Comparison of ENCODE assay signal across 8 cellular contexts in genomic region chr14:60980811-60981625, GRCh38. TPM values are rescaled to one million over a fixed set of nuclear protein-coding genes. Genes with fewer than 3 reads are reported as not detected.
DNase-seq lines count a peak whose midpoint lies in the region; ATAC-seq and TF ChIP-seq lines count a peak whose summit lies in the region.

Gene SLC38A6, plus strand, starts transcription at chr14:60981245. Its CDS starts 33 bp downstream, at chr14:60981278.
Gene TRMT5, minus strand, starts transcription at chr14:60981079. Its CDS starts 106 bp downstream, at chr14:60980973.

- peak within 1 kb of the TSS; percentile 5 for H2AFZ ChIP-seq in H9 (ENCODE audit: low read length)

- no peaks in the 10 kb centered on the region for H4K20me1 ChIP-seq in H9 (ENCODE audit: control insufficient read depth, insufficient read depth, insufficient read length)

- H3K18ac ChIP-seq in H9 (ENCODE audit: insufficient read length, low read depth, low read length): peak within 1 kb of the TSS; percentile 95

- peaks cover 6% of the 10 kb centered on the region; the same call in 1 of the 2 replicates for H3K79me2 ChIP-seq in H9 (ENCODE audit: insufficient read depth, low read length)

- H2BK12ac ChIP-seq in H9 (ENCODE audit: insufficient read length, low read depth, low read length): no peak within 1 kb of the TSS

- H3K27me3 Mint-ChIP-seq in H9 (ENCODE audit: low read depth) (no peaks in the 10 kb centered on the region), nephron progenitor cell (ENCODE audit: low read depth, poor library complexity) (no peaks in the 10 kb centered on the region)

- H2BK120ac ChIP-seq in H9 (ENCODE audit: low read depth, low read length, poor library complexity, severe bottlenecking): no peak within 1 kb of the TSS

- peaks cover 55% of the 10 kb centered on the region for H3K36me3 ChIP-seq in RWPE2 (ENCODE audit: low read depth)

- no peak within 1 kb of the TSS for H4K91ac ChIP-seq in H9 (ENCODE audit: insufficient read length, low read depth, low read length)

- peak; percentile 94 for DNase-seq in G401 (ENCODE audit: low spot score)
- peak; percentile 97 for DNase-seq in H9
- peak; percentile 95 for DNase-seq in M059J (ENCODE audit: low read depth)
- DNase-seq in RWPE2 (ENCODE audit: low spot score): peak; percentile 96
- peak; percentile 84 for DNase-seq in activated effector memory CD4-positive, alpha-beta T cell treated with Interleukin-2 at 50 U/mL for 16 hours
- DNase-seq in fibroblast of villous mesenchyme (ENCODE audit: low read depth): peak; percentile 98
- DNase-seq in nephron progenitor cell: peak; percentile 88
- peak; percentile 91 for DNase-seq in stimulated activated naive CD8-positive, alpha-beta T cell treated with anti-CD3 and anti-CD28 coated beads, Interleukin-15, Interleukin-2, amounts not matched to agents 100 U/mL and 50 U/mL, for 24 hours

- no peak within 1 kb of the TSS for H3K23ac ChIP-seq in H9 (ENCODE audit: insufficient read length, low read depth, low read length)

- H2BK20ac ChIP-seq in H9 (ENCODE audit: low read depth, low read length, poor library complexity, severe bottlenecking): no peak within 1 kb of the TSS

- no peak within 1 kb of the TSS for H4K8ac ChIP-seq in H9 (replicated peaks; ENCODE audit: insufficient read length, low read depth, low read length)

- no peaks in the 10 kb centered on the region for H3K9me3 ChIP-seq in H9 (ENCODE audit: control insufficient read depth, low read depth, low read length)
- H3K9me3 ChIP-seq in RWPE2 (ENCODE audit: severe bottlenecking): no peaks in the 10 kb centered on the region

- H3K4ac ChIP-seq in H9 (ENCODE audit: low read depth, low read length): no peak within 1 kb of the TSS

- H2BK15ac ChIP-seq in H9 (ENCODE audit: low read depth, low read length): no peak within 1 kb of the TSS

- peak within 1 kb of the TSS; percentile 96 for H3K14ac ChIP-seq in H9 (ENCODE audit: insufficient read depth, low read length)

- TF ChIP-seq CTCF in H9 (conservative IDR thresholded peaks at IDR 0.05) (no peak), RWPE2 (IDR thresholded peaks at IDR 0.05; ENCODE audit: poor library complexity, severe bottlenecking) (no peak), fibroblast of villous mesenchyme (IDR thresholded peaks at IDR 0.05; ENCODE audit: insufficient read depth, low read depth, low read length) (no peak), nephron progenitor cell (IDR thresholded peaks at IDR 0.05) (no peak)

- H3K36me3 Mint-ChIP-seq in H9 (ENCODE audit: insufficient read depth in 1 of 3, low read depth in 3 of 3) (peaks cover 5 to 32% (median 18%) of the 10 kb centered on the region in 3 experiments; a peak in 5 of 7 replicates), nephron progenitor cell (ENCODE audit: low read depth) (peaks cover 30% of the 10 kb centered on the region)

- no peaks in the 10 kb centered on the region for H3K4me1 ChIP-seq in H9 (ENCODE audit: insufficient read depth, low read length)
- peaks cover 19% of the 10 kb centered on the region for H3K4me1 ChIP-seq in RWPE2 (ENCODE audit: insufficient read depth, poor library complexity, severe bottlenecking)

- peak within 1 kb of the TSS; percentile 67 for H3K4me3 ChIP-seq in RWPE2 (ENCODE audit: severe bottlenecking)
- H3K4me3 ChIP-seq in fibroblast of villous mesenchyme (ENCODE audit: low read depth, low read length): peak within 1 kb of the TSS; percentile 96

- no peak within 1 kb of the TSS for H2BK5ac ChIP-seq in H9 (ENCODE audit: insufficient read length, low read length)

- no CpG with 5 or more reads among the region's 58 CpGs for WGBS in H9 (ENCODE audit: extremely low coverage, insufficient read length, low lambda C conversion rate)

- H4K5ac ChIP-seq in H9 (ENCODE audit: insufficient read length, low read depth, low read length): no peak within 1 kb of the TSS

- H3K27ac Mint-ChIP-seq in H9 (no peak within 1 kb of the TSS), nephron progenitor cell (no peak within 1 kb of the TSS)

- peak; percentile 92 for ATAC-seq in RWPE2 (ENCODE audit: low read depth)
- peak; percentile 97 for ATAC-seq in stimulated activated naive CD8-positive, alpha-beta T cell treated with anti-CD3 and anti-CD28 coated beads, Interleukin-15, Interleukin-2, amounts not matched to agents 100 U/mL and 50 U/mL, for 24 hours

- H3K56ac ChIP-seq in H9 (ENCODE audit: insufficient read length, low read depth, low read length): no peak within 1 kb of the TSS

- peaks cover 12% of the 10 kb centered on the region for H3K23me2 ChIP-seq in H9 (ENCODE audit: insufficient read length, low read depth, low read length, poor library complexity, severe bottlenecking)

- H3K27me3 ChIP-seq in H9 (ENCODE audit: insufficient read depth, low read length) (no peaks in the 10 kb centered on the region), RWPE2 (ENCODE audit: insufficient read depth, poor library complexity, severe bottlenecking) (no peaks in the 10 kb centered on the region)

- in situ Hi-C loops in G401 (cut with HindIII; ENCODE audit: low sequenced_read_pairs): no loop called here

- no peak within 1 kb of the TSS for H3T11ph ChIP-seq in H9 (ENCODE audit: low read length)

- H3K79me1 ChIP-seq in H9 (ENCODE audit: insufficient read depth, low read depth, low read length, poor library complexity, severe bottlenecking): no peaks in the 10 kb centered on the region

- H3K4me1 Mint-ChIP-seq in H9: peaks cover 11 to 16% of the 10 kb centered on the region in 2 experiments
- peaks cover 15% of the 10 kb centered on the region for H3K4me1 Mint-ChIP-seq in nephron progenitor cell

- no peak within 1 kb of the TSS for H2AK5ac ChIP-seq in H9 (ENCODE audit: insufficient read length, low read length)

- H3K9me3 Mint-ChIP-seq in H9 (no peaks in the 10 kb centered on the region), nephron progenitor cell (no peaks in the 10 kb centered on the region)

- peak within 1 kb of the TSS; percentile 85 for H3K9ac ChIP-seq in H9 (ENCODE audit: extremely low read depth, insufficient read length, low read length)

- H3K4me3 Mint-ChIP-seq in H9: no peak within 1 kb of the TSS
- no peak within 1 kb of the TSS for H3K4me3 Mint-ChIP-seq in nephron progenitor cell

- H3K27ac ChIP-seq in H9 (ENCODE audit: insufficient read length, low read depth, low read length): no peak within 1 kb of the TSS
- H3K27ac ChIP-seq in RWPE2 (ENCODE audit: poor library complexity, severe bottlenecking): peak within 1 kb of the TSS; percentile 51

- peak within 1 kb of the TSS; percentile 92 for H3K4me2 ChIP-seq in H9 (ENCODE audit: insufficient read depth, insufficient read length, low read length)

RNA-seq across cellular contexts. Expression of gene SLC38A6, which starts in this region (rescaled TPM):
- 36.1 and 43.1 TPM in 2 replicates for total RNA-seq in G401 (2014; rRNA removed; shearing (Covaris generic))
- 6.0 and 7.2 TPM in 2 replicates for total RNA-seq in H9 (2021)
- total RNA-seq in M059J (2014; rRNA removed; shearing (Covaris generic)): 24.1 and 27.7 TPM in 2 replicates
- total RNA-seq in fibroblast of villous mesenchyme: 47.7 and 56.1 TPM in 2 replicates

RNA-seq across cellular contexts. Expression of gene TRMT5, which starts in this region (rescaled TPM):
- total RNA-seq in G401 (2014; rRNA removed; shearing (Covaris generic)): 9.3 and 23.5 TPM in 2 replicates
- total RNA-seq in H9 (2021) (24.9 and 28.3 TPM in 2 replicates), fibroblast of villous mesenchyme (11.0 and 16.0 TPM in 2 replicates)
- 8.3 and 11.8 TPM in 2 replicates for total RNA-seq in M059J (2014; rRNA removed; shearing (Covaris generic))
